Comparison of ENCODE assay signal across 8 cellular contexts in the genomic region with DNA sequence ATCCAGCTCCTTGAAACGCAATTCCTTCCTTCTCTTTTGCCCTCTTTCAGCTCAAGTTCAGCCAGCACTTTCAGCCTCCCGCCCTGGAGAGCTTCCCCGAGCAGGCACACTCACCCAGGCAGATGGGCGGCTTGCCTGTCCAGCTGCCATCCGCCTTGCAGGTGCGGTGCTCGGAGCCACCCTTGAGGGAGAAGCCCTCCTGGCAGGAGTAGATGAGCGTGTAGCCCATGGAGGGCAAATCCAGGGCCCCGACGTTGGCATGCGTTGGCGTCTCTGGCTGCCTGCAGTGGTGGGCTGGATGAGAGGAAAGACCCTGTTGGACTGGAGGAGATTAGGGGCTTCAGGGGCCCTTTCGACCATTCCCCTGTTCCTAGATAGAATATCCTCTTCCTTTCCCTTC.
"Had no signal": no experiment of that assay in that cellular context is flagged by ENCODE, and none has a peak within 500 bp of the region (broad histone marks: within the 10 kb centered on the region; RNA-seq: fewer than 3 reads in every experiment).

No MANE protein-coding gene starts in this region.

- H3K4me1 ChIP-seq: HAP-1 had no signal

- H3K4me3 ChIP-seq: GM23248, HAP-1 had no signal

- H3K4me1 Mint-ChIP-seq: IgD-negative memory B cell had no signal

- H3K36me3 ChIP-seq: HAP-1 had no signal

- H3K4me3 Mint-ChIP-seq: IgD-negative memory B cell had no signal

- DNase-seq: GM23248, GOT3, H7, KBM-7 had no signal

- H3K9me3 ChIP-seq: HAP-1 had no signal

- H3K27ac ChIP-seq: GM23248, HL-60 had no signal

- H3K36me3 Mint-ChIP-seq: IgD-negative memory B cell had no signal

- ATAC-seq: HepG2 had no signal

- H3K27ac Mint-ChIP-seq: IgD-negative memory B cell had no signal
